Comparison of ENCODE assay signal across 17 cellular contexts in genomic region chr12:78402366-78403134, GRCh38.
DNase-seq lines count a peak whose midpoint lies in the region; ATAC-seq and TF ChIP-seq lines count a peak whose summit lies in the region.
"Had no signal": no experiment of that assay in that cellular context is flagged by ENCODE, and none has a peak within 500 bp of the region (broad histone marks: within the 10 kb centered on the region; RNA-seq: fewer than 3 reads in every experiment).

No MANE protein-coding gene starts in this region.

- peak overlapping the region; percentile 41 for H3K4me3 ChIP-seq in BE2C (ENCODE audit: low read depth, low read length)
- H3K4me3 ChIP-seq in GM23338: no peak overlapping the region
- H3K4me3 ChIP-seq in effector memory CD4-positive, alpha-beta T cell (ENCODE audit: insufficient read depth, low read depth, low read length, poor library complexity, severe bottlenecking): no peak overlapping the region
- H3K4me3 ChIP-seq: GM12878, K562, SJSA1, spleen had no signal

- H3K9ac ChIP-seq in H9 (ENCODE audit: extremely low read depth, insufficient read length, low read length): no peak overlapping the region

- H3K23me2 ChIP-seq in H9 (ENCODE audit: insufficient read length, low read depth, low read length, poor library complexity, severe bottlenecking): no peaks in the 10 kb centered on the region

- H3K9me3 Mint-ChIP-seq in GM23338 (no peaks in the 10 kb centered on the region), H9 (no peaks in the 10 kb centered on the region)
- H3K9me3 Mint-ChIP-seq: memory B cell had no signal

- no peaks in the 10 kb centered on the region for H3K9me2 ChIP-seq in GM23338 (ENCODE audit: insufficient read depth)

- no peak overlapping the region for H3K18ac ChIP-seq in H9 (ENCODE audit: insufficient read length, low read depth, low read length)

- no peaks in the 10 kb centered on the region for H3K27me3 ChIP-seq in BE2C
- H3K27me3 ChIP-seq in GM23338 (ENCODE audit: insufficient read depth): no peaks in the 10 kb centered on the region
- H3K27me3 ChIP-seq in H9 (ENCODE audit: insufficient read depth, low read length): no peaks in the 10 kb centered on the region
- H3K27me3 ChIP-seq in effector memory CD4-positive, alpha-beta T cell (replicated peaks; ENCODE audit: control insufficient read depth, insufficient read depth, low read length, poor library complexity, severe bottlenecking): no peaks in the 10 kb centered on the region
- H3K27me3 ChIP-seq: SJSA1, spleen had no signal

- no peak overlapping the region for H4K91ac ChIP-seq in H9 (ENCODE audit: insufficient read length, low read depth, low read length)

- no peak overlapping the region for H3K4ac ChIP-seq in H9 (ENCODE audit: low read depth, low read length)

- peak; percentile 38 for DNase-seq in BE2C
- DNase-seq in GM23338 (ENCODE audit: low spot score): no peak
- DNase-seq in RPMI7951 (ENCODE audit: low read depth): peak; percentile 7
- DNase-seq in glomerular visceral epithelial cell (ENCODE audit: extremely low spot score): peak; percentile 13
- no peak for DNase-seq in H9
- no peak for DNase-seq in effector memory CD4-positive, alpha-beta T cell
- DNase-seq in NCI-H2196 (lab: John Stamatoyannopoulos, UW; ENCODE audit: unreplicated experiment): no peak
- DNase-seq: activated CD4-positive, CD25-positive, alpha-beta regulatory T cell treated with anti-CD3 and anti-CD28 coated beads, Interleukin-2, amount 50 U/mL, for 72 hours; amniotic stem cell; NCI-H345; spleen; stimulated activated CD8-positive, alpha-beta memory T cell treated with anti-CD3 and anti-CD28 coated beads, Interleukin-4, amount 100 ng/mL, for 48 hours had no signal

- no peaks in the 10 kb centered on the region for H3K79me2 ChIP-seq in GM23338 (replicated peaks; ENCODE audit: insufficient read depth)
- no peaks in the 10 kb centered on the region for H3K79me2 ChIP-seq in H9 (ENCODE audit: insufficient read depth, low read length)

- no peaks in the 10 kb centered on the region for H3F3A ChIP-seq in GM23338 (replicated peaks; ENCODE audit: low read depth)

- H3K36me3 Mint-ChIP-seq in GM23338 (ENCODE audit: low read depth) (no peaks in the 10 kb centered on the region), H9 (ENCODE audit: insufficient read depth in 1 of 3, low read depth in 3 of 3) (no peaks in the 10 kb centered on the region)
- H3K36me3 Mint-ChIP-seq: memory B cell; natural killer cell treated with Interleukin-12 subunit alpha and Interleukin-12 subunit beta and Interleukin-15 and Interleukin-18, amount 100 ng/mL, for 72 hours had no signal

- H3K23ac ChIP-seq in H9 (ENCODE audit: insufficient read length, low read depth, low read length): no peak overlapping the region

- no CpG with 5 or more reads among the region's 5 CpGs for WGBS in H9 (ENCODE audit: extremely low coverage, insufficient read length, low lambda C conversion rate)

- 0 out of 3 replicates have a peak, but pooled peaks have one; percentile 38 for ATAC-seq in GM23338
- ATAC-seq: GM12878; K562; natural killer cell treated with Interleukin-12 subunit alpha and Interleukin-12 subunit beta and Interleukin-15 and Interleukin-18, amount 100 ng/mL, for 72 hours had no signal

- H4K5ac ChIP-seq in H9 (ENCODE audit: insufficient read length, low read depth, low read length): no peak overlapping the region

- H3K9me3 ChIP-seq in BE2C: no peaks in the 10 kb centered on the region
- no peaks in the 10 kb centered on the region for H3K9me3 ChIP-seq in H9 (ENCODE audit: control insufficient read depth, low read depth, low read length)
- H3K9me3 ChIP-seq in effector memory CD4-positive, alpha-beta T cell (ENCODE audit: control insufficient read depth, low read length): no peaks in the 10 kb centered on the region
- H3K9me3 ChIP-seq: SJSA1, spleen had no signal

- H2BK120ac ChIP-seq in H9 (ENCODE audit: low read depth, low read length, poor library complexity, severe bottlenecking): no peak overlapping the region

- H3K27ac ChIP-seq in GM23338 (ENCODE audit: low read depth) (no peak overlapping the region), H9 (ENCODE audit: insufficient read length, low read depth, low read length) (no peak overlapping the region)
- no peak overlapping the region for H3K27ac ChIP-seq in effector memory CD4-positive, alpha-beta T cell (ENCODE audit: insufficient read depth, low read length, poor library complexity, severe bottlenecking)
- H3K27ac ChIP-seq: SJSA1, spleen had no signal

- no peak overlapping the region for H3K56ac ChIP-seq in H9 (ENCODE audit: insufficient read length, low read depth, low read length)

- TF ChIP-seq CTCF in BE2C (IDR thresholded peaks at IDR 0.05; ENCODE audit: low read depth, low read length) (no peak), GM23338 (conservative IDR thresholded peaks at IDR 0.05; ENCODE audit: low read depth in 2 of 2) (no peak), H9 (conservative IDR thresholded peaks at IDR 0.05) (no peak)

- H3T11ph ChIP-seq in H9 (ENCODE audit: low read length): no peak overlapping the region

- H3K79me1 ChIP-seq in H9 (ENCODE audit: insufficient read depth, low read depth, low read length, poor library complexity, severe bottlenecking): no peaks in the 10 kb centered on the region

- H2BK12ac ChIP-seq in H9 (ENCODE audit: insufficient read length, low read depth, low read length): no peak overlapping the region

- H3K4me1 ChIP-seq in BE2C (peaks cover 26% of the 10 kb centered on the region), GM23338 (ENCODE audit: insufficient read depth) (peaks cover 42% of the 10 kb centered on the region), H9 (ENCODE audit: insufficient read depth, low read length) (peaks cover 5% of the 10 kb centered on the region)
- no peaks in the 10 kb centered on the region for H3K4me1 ChIP-seq in effector memory CD4-positive, alpha-beta T cell (ENCODE audit: control insufficient read depth, insufficient read depth, low read length, poor library complexity, severe bottlenecking)
- H3K4me1 ChIP-seq: spleen had no signal

- no peaks in the 10 kb centered on the region for H3K36me3 ChIP-seq in BE2C
- H3K36me3 ChIP-seq in GM23338 (ENCODE audit: insufficient read depth): no peaks in the 10 kb centered on the region
- H3K36me3 ChIP-seq in effector memory CD4-positive, alpha-beta T cell (ENCODE audit: control insufficient read depth, insufficient read depth, low read length): no peaks in the 10 kb centered on the region
- H3K36me3 ChIP-seq: SJSA1, spleen had no signal

- H3K4me2 ChIP-seq in GM23338 (no peak overlapping the region), H9 (ENCODE audit: insufficient read depth, insufficient read length, low read length) (no peak overlapping the region)

- no peak overlapping the region for H2AFZ ChIP-seq in GM23338
- H2AFZ ChIP-seq in H9 (ENCODE audit: low read length): no peak overlapping the region

- H4K20me1 ChIP-seq in GM23338 (replicated peaks; ENCODE audit: insufficient read depth): no peaks in the 10 kb centered on the region
- no peaks in the 10 kb centered on the region for H4K20me1 ChIP-seq in H9 (ENCODE audit: control insufficient read depth, insufficient read depth, insufficient read length)

- no peak overlapping the region for H3K27ac Mint-ChIP-seq in GM23338
- H3K27ac Mint-ChIP-seq in H9: no peak overlapping the region
- H3K27ac Mint-ChIP-seq: memory B cell; natural killer cell treated with Interleukin-12 subunit alpha and Interleukin-12 subunit beta and Interleukin-15 and Interleukin-18, amount 100 ng/mL, for 72 hours had no signal

- H2BK15ac ChIP-seq in H9 (ENCODE audit: low read depth, low read length): no peak overlapping the region

- no peak overlapping the region for H2BK5ac ChIP-seq in H9 (ENCODE audit: insufficient read length, low read length)

- H3K4me3 Mint-ChIP-seq in GM23338 (no peak overlapping the region), H9 (no peak overlapping the region)
- H3K4me3 Mint-ChIP-seq: memory B cell; natural killer cell treated with Interleukin-12 subunit alpha and Interleukin-12 subunit beta and Interleukin-15 and Interleukin-18, amount 100 ng/mL, for 72 hours had no signal

- no peak overlapping the region for H4K8ac ChIP-seq in H9 (replicated peaks; ENCODE audit: insufficient read length, low read depth, low read length)

- H3K4me1 Mint-ChIP-seq in GM23338: peaks cover 31% of the 10 kb centered on the region
- H3K4me1 Mint-ChIP-seq in H9: peaks cover 34 to 37% of the 10 kb centered on the region in 2 experiments
- H3K4me1 Mint-ChIP-seq: memory B cell had no signal

- H3K14ac ChIP-seq in H9 (ENCODE audit: insufficient read depth, low read length): no peak overlapping the region

- H3K27me3 Mint-ChIP-seq in GM23338 (ENCODE audit: insufficient read depth, low read depth, poor library complexity) (peaks cover 6% of the 10 kb centered on the region), H9 (ENCODE audit: low read depth) (no peaks in the 10 kb centered on the region)
- H3K27me3 Mint-ChIP-seq: memory B cell; natural killer cell treated with Interleukin-12 subunit alpha and Interleukin-12 subunit beta and Interleukin-15 and Interleukin-18, amount 100 ng/mL, for 72 hours had no signal

- H2BK20ac ChIP-seq in H9 (ENCODE audit: low read depth, low read length, poor library complexity, severe bottlenecking): no peak overlapping the region

- no peak overlapping the region for H2AK5ac ChIP-seq in H9 (ENCODE audit: insufficient read length, low read length)

TF ChIP-seq in GM23338, 12 proteins besides CTCF, POLR2A, EP300 and RAD21 (continues in another document):
- TF ChIP-seq STAT1 (IDR thresholded peaks at IDR 0.05; ENCODE audit: unreplicated experiment): no peak

Comparison
In these comparisons a context has a peak if more than half of its experiments do, and no peak if none do; other contexts are left out.
1. DNase-seq: peak in BE2C (single experiment), RPMI7951 (single experiment) and glomerular visceral epithelial cell (single experiment); none in GM23338 (single experiment), H9 (single experiment), effector memory CD4-positive, alpha-beta T cell (0 of 3) and NCI-H2196 (single experiment).